Comparison of ENCODE assay signal across 8 cellular contexts in the genomic region with DNA sequence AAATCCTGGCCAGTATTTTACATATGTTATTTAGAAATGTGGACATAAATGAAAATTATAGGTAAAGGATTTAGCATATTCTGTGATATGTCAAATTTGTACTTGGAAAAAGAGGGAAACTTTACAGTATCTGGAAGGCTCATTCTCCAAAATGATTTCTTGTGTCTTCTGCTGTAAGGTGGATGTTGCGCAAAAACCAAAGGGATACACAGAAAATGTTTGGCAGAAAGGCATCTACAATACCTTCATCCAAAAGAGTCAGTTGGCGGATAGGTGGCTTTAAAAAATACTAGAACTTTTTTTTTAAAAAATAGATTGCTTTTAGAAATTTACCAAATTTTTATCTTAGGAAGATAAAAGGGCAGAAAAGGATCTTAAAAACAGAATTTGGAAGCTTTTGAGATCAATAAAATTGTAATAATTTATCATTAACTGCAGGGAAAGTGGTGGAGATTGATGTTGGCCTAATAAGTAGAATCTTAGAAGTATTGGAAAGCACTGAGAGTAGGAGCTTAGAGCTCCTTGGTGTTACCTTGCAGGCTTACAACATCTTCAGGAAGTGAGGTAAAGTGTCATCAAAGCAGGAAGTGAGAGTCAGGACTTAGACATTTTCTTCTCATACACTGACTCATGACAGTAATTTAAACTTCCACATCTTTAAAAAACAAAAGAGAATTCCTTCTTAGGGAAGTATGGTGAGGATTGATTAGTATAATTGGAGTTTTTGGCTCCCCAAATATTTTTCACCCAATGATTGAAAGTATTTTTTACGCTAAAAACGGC. TPM values are rescaled to one million over a fixed set of nuclear protein-coding genes. Genes with fewer than 3 reads are reported as not detected.
A peak's percentile ranks its signal among the peaks of the same experiment; 100 is the strongest.
DNase-seq lines count a peak whose midpoint lies in the region; ATAC-seq and TF ChIP-seq lines count a peak whose summit lies in the region.

No MANE protein-coding gene starts in this region.

- H3K4me1 ChIP-seq in DOHH2 (ENCODE audit: control insufficient read depth, low read length): peaks cover 47% of the 10 kb centered on the region
- H3K4me1 ChIP-seq in heart left ventricle: peaks cover 0 to 78% (median 5%) of the 10 kb centered on the region in 12 donors
- H3K4me1 ChIP-seq in aorta (ENCODE audit: control insufficient read depth in 1 of 2, insufficient read depth in 2 of 2, low read length in 2 of 2): no peaks in the 10 kb centered on the region

- H3K27ac ChIP-seq in DOHH2 (ENCODE audit: low read depth, low read length) (peak overlapping the region; percentile 29; the same call in 1 of the 2 replicates), heart left ventricle (peak overlapping the region in 1 of 12 donors; percentile 99), aorta (ENCODE audit: low read depth in 1 of 2, low read length in 2 of 2) (no peak overlapping the region)

- no peaks in the 10 kb centered on the region for H4K20me1 ChIP-seq in DOHH2 (ENCODE audit: control insufficient read depth, insufficient read depth, low read depth, low read length)

- ATAC-seq in GM21390 (IDR thresholded peaks at IDR 0.05; ENCODE audit: unreplicated experiment): peak; percentile 22
- ATAC-seq in heart left ventricle: no peak
- ATAC-seq in aorta (ENCODE audit: low FRiP score): no peak

- DNase-seq in HT-29 (ENCODE audit: low spot score): peak; percentile 48
- no peak for DNase-seq in activated CD4-positive, alpha-beta memory T cell treated with anti-CD3 and anti-CD28 coated beads, Interleukin-2, amount 10 ng/mL, durations not matched to agents 7 days and 5 days
- DNase-seq in kidney tubule cell (ENCODE audit: low spot score): peak; percentile 92
- no peak for DNase-seq in heart left ventricle
- no peak for DNase-seq in stimulated activated CD4-positive, alpha-beta T cell treated with anti-CD3 and anti-CD28 coated beads, Interleukin-1b, Interleukin-23, amount 100 ng/mL, for 48 hours
- no peak for DNase-seq in aorta

- H3K4me1 Mint-ChIP-seq in activated CD4-positive, alpha-beta memory T cell treated with anti-CD3 and anti-CD28 coated beads, Interleukin-2, amount 10 ng/mL, durations not matched to agents 7 days and 5 days: peaks cover 57% of the 10 kb centered on the region

- no peaks in the 10 kb centered on the region for H3K27me3 Mint-ChIP-seq in activated CD4-positive, alpha-beta memory T cell treated with anti-CD3 and anti-CD28 coated beads, Interleukin-2, amount 10 ng/mL, durations not matched to agents 7 days and 5 days

- CTCF ChIA-PET in activated CD4-positive, alpha-beta memory T cell treated with anti-CD3 and anti-CD28 coated beads, Interleukin-2, amount 10 ng/mL, durations not matched to agents 7 days and 5 days (lab: Charles Lee): interaction anchor here (0.9 to 3.4 kb wide), 3 partner anchors 109 to 115 kb away, joined by 3 to 21 read pairs (median 4); no protein-coding TSS in a partner anchor

- H3K27me3 ChIP-seq in DOHH2 (ENCODE audit: control insufficient read depth, low read length): no peaks in the 10 kb centered on the region
- no peaks in the 10 kb centered on the region for H3K27me3 ChIP-seq in heart left ventricle
- peaks cover 0 to 1% of the 10 kb centered on the region in 2 donors for H3K27me3 ChIP-seq in aorta (ENCODE audit: control insufficient read depth in 1 of 2, insufficient read depth in 2 of 2, low read length in 1 of 2)

- intact Hi-C loops in heart left ventricle (cut with DNase I) (loop anchor here in 2 of 10 donors (5.0 to 10.0 kb wide), 2 partner anchors 113 to 515 kb away; no protein-coding TSS in a partner anchor), aorta (cut with DNase I) (no loop called here)

- H3K27ac Mint-ChIP-seq in activated CD4-positive, alpha-beta memory T cell treated with anti-CD3 and anti-CD28 coated beads, Interleukin-2, amount 10 ng/mL, durations not matched to agents 7 days and 5 days: peak overlapping the region; percentile 98

- 95 to 96% (median 95%) methylated on average over 4 of the region's 4 CpGs for WGBS in heart left ventricle, 4 donors
- WGBS in aorta, 2 donors: 94 to 95% methylated on average over 4 of the region's 4 CpGs

- H3K4me3 ChIP-seq in DOHH2 (ENCODE audit: low read length) (peak overlapping the region; percentile 83), heart left ventricle (peak overlapping the region in 4 of 12 donors; percentile 70 to 84 (median 77)), aorta (ENCODE audit: low read length in 2 of 2) (no peak overlapping the region)

- peaks cover 4% of the 10 kb centered on the region for H3F3A ChIP-seq in DOHH2 (ENCODE audit: control insufficient read depth, insufficient read depth)

- H3K4me2 ChIP-seq in DOHH2 (ENCODE audit: low read length): peak overlapping the region; percentile 75

- H3K9me3 Mint-ChIP-seq in activated CD4-positive, alpha-beta memory T cell treated with anti-CD3 and anti-CD28 coated beads, Interleukin-2, amount 10 ng/mL, durations not matched to agents 7 days and 5 days: no peaks in the 10 kb centered on the region

- peaks cover 42% of the 10 kb centered on the region for H3K79me2 ChIP-seq in DOHH2 (ENCODE audit: control insufficient read depth, low read length)

- H3K9me3 ChIP-seq in DOHH2 (ENCODE audit: control insufficient read depth, insufficient read depth, low read length): no peaks in the 10 kb centered on the region
- no peaks in the 10 kb centered on the region for H3K9me3 ChIP-seq in heart left ventricle
- no peaks in the 10 kb centered on the region for H3K9me3 ChIP-seq in aorta (ENCODE audit: control insufficient read depth, low read length)

- TF ChIP-seq CTCF in DOHH2 (IDR thresholded peaks at IDR 0.05; ENCODE audit: low read depth, low read length, poor library complexity, severe bottlenecking) (no peak), heart left ventricle (IDR thresholded peaks at IDR 0.05) (no peak)

- peaks cover 54% of the 10 kb centered on the region for H3K36me3 Mint-ChIP-seq in activated CD4-positive, alpha-beta memory T cell treated with anti-CD3 and anti-CD28 coated beads, Interleukin-2, amount 10 ng/mL, durations not matched to agents 7 days and 5 days (ENCODE audit: low read depth)

- POLR2A ChIA-PET in activated CD4-positive, alpha-beta memory T cell treated with anti-CD3 and anti-CD28 coated beads, Interleukin-2, amount 10 ng/mL, durations not matched to agents 7 days and 5 days (lab: Charles Lee): interaction anchor here (0.7 to 8.4 kb wide), 13 partner anchors 9 to 615 kb away, joined by 3 to 298 read pairs (median 25); no protein-coding TSS in a partner anchor

- no peak for TF ChIP-seq POLR2A in heart left ventricle (IDR thresholded peaks at IDR 0.05)

- H3K9me2 ChIP-seq in DOHH2 (replicated peaks; ENCODE audit: control insufficient read depth, low read length): no peaks in the 10 kb centered on the region

- H3K4me3 Mint-ChIP-seq in activated CD4-positive, alpha-beta memory T cell treated with anti-CD3 and anti-CD28 coated beads, Interleukin-2, amount 10 ng/mL, durations not matched to agents 7 days and 5 days: peak overlapping the region; percentile 88

- peaks cover 46% of the 10 kb centered on the region for H3K36me3 ChIP-seq in DOHH2 (ENCODE audit: control insufficient read depth, low read length)
- H3K36me3 ChIP-seq in heart left ventricle: peaks cover 0 to 35% (median 15%) of the 10 kb centered on the region in 9 donors
- H3K36me3 ChIP-seq in aorta (ENCODE audit: control insufficient read depth in 1 of 2, insufficient read depth in 2 of 2, low read length in 1 of 2): peaks cover 0 to 2% of the 10 kb centered on the region in 2 donors

RNA-seq across cellular contexts. Expression of a gene that starts 2.1 kb away (rescaled TPM):
- 4.6 and 7.4 TPM in 2 replicates for total RNA-seq in HT-29 (2014; rRNA removed; shearing (Covaris generic))
- total RNA-seq in activated CD4-positive, alpha-beta memory T cell treated with anti-CD3 and anti-CD28 coated beads, Interleukin-2, amount 10 ng/mL, durations not matched to agents 7 days and 5 days: 10 to 100 TPM; 73.5 to 73.7 TPM
- total RNA-seq in heart left ventricle (10 to 100 TPM in 2 of 9 donors, 1 to 10 TPM in 7; 1.5 to 36.3 (median 3.3) TPM), aorta (10 to 100 TPM; 71.8 to 74.4 TPM)
- polyA plus RNA-seq in heart left ventricle (1 to 10 TPM; 1.6 to 4.5 TPM), aorta (1 to 10 TPM; 5.7 to 6.0 TPM)

Comparison
In these comparisons a context has a peak if more than half of its experiments do, and no peak if none do; other contexts are left out.
1. DNase-seq: peak in HT-29 (single experiment) and kidney tubule cell (single experiment); none in activated CD4-positive, alpha-beta memory T cell treated with anti-CD3 and anti-CD28 coated beads, Interleukin-2, amount 10 ng/mL, durations not matched to agents 7 days and 5 days (single experiment), heart left ventricle (0 of 5), stimulated activated CD4-positive, alpha-beta T cell treated with anti-CD3 and anti-CD28 coated beads, Interleukin-1b, Interleukin-23, amount 100 ng/mL, for 48 hours (single experiment) and aorta (0 of 2).